ENCODE assay signal across 8 cellular contexts in the genomic region with DNA sequence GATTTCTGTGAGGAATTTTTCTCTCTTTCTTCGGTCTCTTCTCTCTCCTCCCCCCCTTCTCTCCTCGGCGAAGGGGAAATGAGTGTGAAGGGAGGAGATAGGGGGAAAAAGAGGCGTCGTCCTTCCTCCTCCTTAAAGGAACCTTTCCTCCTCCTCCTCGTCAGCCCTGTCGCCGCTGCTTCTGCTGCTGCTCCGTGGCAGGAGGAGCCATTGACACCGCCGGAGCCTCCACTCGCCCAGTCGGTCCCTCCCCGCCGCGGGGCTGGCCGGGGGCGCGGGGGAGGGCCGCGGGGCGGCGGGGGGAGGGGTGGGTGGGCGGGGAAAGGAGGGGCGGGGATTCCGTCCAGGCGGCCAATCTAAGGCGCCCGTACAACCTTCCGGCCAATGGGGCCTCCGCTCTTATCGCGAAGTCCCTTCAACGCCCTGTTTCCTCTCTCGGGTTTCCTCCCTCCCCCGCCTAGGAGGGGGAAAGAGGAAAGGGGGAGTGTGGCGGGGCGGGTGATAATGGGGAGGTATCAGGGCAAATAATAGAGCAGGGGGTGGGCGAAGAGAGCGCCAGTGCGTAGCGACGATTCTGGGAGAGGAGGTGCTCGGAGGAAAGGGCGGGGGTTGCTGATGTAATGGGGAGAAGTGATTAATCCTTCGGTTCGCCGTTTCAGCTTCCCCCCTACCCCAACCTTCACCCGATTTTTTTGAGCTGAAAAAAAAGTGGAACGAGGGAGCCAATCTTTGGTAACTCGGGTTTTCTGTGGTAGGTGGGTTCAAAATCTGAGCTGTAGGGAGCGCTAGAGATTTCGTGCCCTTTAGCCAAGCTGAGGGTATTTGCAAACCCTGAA. TPM values are rescaled to one million over a fixed set of nuclear protein-coding genes. Genes with fewer than 3 reads are reported as not detected.
DNase-seq lines count a peak whose midpoint lies in the region; ATAC-seq and TF ChIP-seq lines count a peak whose summit lies in the region.

TSS of gene FBXO11 (minus strand) at position 238 of the 836 bp plus-strand sequence. CDS start 778 bp downstream, outside the sequence.

- H3K9me3 Mint-ChIP-seq in endothelial cell (ENCODE audit: unreplicated experiment) (no peaks in the 10 kb centered on the region), mesothelial cell of epicardium (no peaks in the 10 kb centered on the region)

- H3K4me3 Mint-ChIP-seq in endothelial cell (ENCODE audit: unreplicated experiment) = peak within 1 kb of the TSS; percentile 91
- H3K4me3 Mint-ChIP-seq in mesothelial cell of epicardium = peak within 1 kb of the TSS; percentile 84

- H3K27ac ChIP-seq in OCI-LY1 (ENCODE audit: low read depth, low read length, poor library complexity, severe bottlenecking) = peak within 1 kb of the TSS; percentile 95

- H3K9me3 ChIP-seq in OCI-LY1 (ENCODE audit: low read length) = no peaks in the 10 kb centered on the region

- H3K4me2 ChIP-seq in OCI-LY1 (ENCODE audit: low read length) = peak within 1 kb of the TSS; percentile 68

- no peaks in the 10 kb centered on the region for H3K36me3 ChIP-seq in OCI-LY1 (ENCODE audit: insufficient read depth, low read length)

- H3K9ac ChIP-seq in OCI-LY1 (ENCODE audit: low read length) = peak within 1 kb of the TSS; percentile 81

- peak; percentile 86 for ATAC-seq in GM21515 (IDR thresholded peaks at IDR 0.05; ENCODE audit: unreplicated experiment)

- peaks cover 36% of the 10 kb centered on the region for H3K79me2 ChIP-seq in OCI-LY1 (ENCODE audit: insufficient read depth, low read length)

- H3K4me1 Mint-ChIP-seq in endothelial cell (ENCODE audit: unreplicated experiment) = peaks cover 22% of the 10 kb centered on the region
- H3K4me1 Mint-ChIP-seq in mesothelial cell of epicardium = peaks cover 26% of the 10 kb centered on the region

- H3K27me3 Mint-ChIP-seq in endothelial cell (ENCODE audit: unreplicated experiment) (peaks cover 10% of the 10 kb centered on the region), mesothelial cell of epicardium (ENCODE audit: low read depth) (no peaks in the 10 kb centered on the region)

- TF ChIP-seq CTCF in OCI-LY1 (IDR thresholded peaks at IDR 0.05; ENCODE audit: low read length) = peak; percentile 85
- peak; percentile 43 for TF ChIP-seq CTCF in endothelial cell (IDR thresholded peaks at IDR 0.05; ENCODE audit: unreplicated experiment)
- TF ChIP-seq CTCF in mesothelial cell of epicardium (IDR thresholded peaks at IDR 0.05; ENCODE audit: unreplicated experiment) = no peak

- H3F3A ChIP-seq in OCI-LY1 (ENCODE audit: insufficient read depth, low read length) = no peaks in the 10 kb centered on the region

- H3K4me3 ChIP-seq in OCI-LY1 (ENCODE audit: low read depth, low read length, poor library complexity, severe bottlenecking) = peak within 1 kb of the TSS; percentile 93

- H3K27me3 ChIP-seq in OCI-LY1 (ENCODE audit: insufficient read depth, low read length) = no peaks in the 10 kb centered on the region

- H4K20me1 ChIP-seq in OCI-LY1 (ENCODE audit: insufficient read depth, low read length) = no peaks in the 10 kb centered on the region

- H3K9me2 ChIP-seq in OCI-LY1 (ENCODE audit: low read depth, low read length) = no peaks in the 10 kb centered on the region

- H3K4me1 ChIP-seq in OCI-LY1 (ENCODE audit: insufficient read depth, low read length, severe bottlenecking) = peaks cover 31% of the 10 kb centered on the region

- H3K27ac Mint-ChIP-seq in endothelial cell (ENCODE audit: unreplicated experiment) (peak within 1 kb of the TSS; percentile 98), mesothelial cell of epicardium (peak within 1 kb of the TSS; percentile 97)

- H3K36me3 Mint-ChIP-seq in endothelial cell (ENCODE audit: low read depth, unreplicated experiment) = peaks cover 6% of the 10 kb centered on the region
- no peaks in the 10 kb centered on the region for H3K36me3 Mint-ChIP-seq in mesothelial cell of epicardium

- H2AFZ ChIP-seq in OCI-LY1 (ENCODE audit: low read length) = no peak within 1 kb of the TSS; the same call in 1 of the 2 replicates

- DNase-seq in DMS 273 treated with DMSO at 0.1 percent for 48 hours (lab: John Stamatoyannopoulos, UW) (peak; percentile 93), HuH-7 (ENCODE audit: low spot score) (peak; percentile 70), endothelial cell (ENCODE audit: low spot score) (peak; percentile 90), mesothelial cell of epicardium (ENCODE audit: low spot score in 2 of 2, unreplicated experiment in 2 of 2) (peak; percentile 88 to 89)
- DNase-seq in activated CD8-positive, alpha-beta memory T cell treated with anti-CD3 and anti-CD28 coated beads, Interleukin-2, amount 50 U/mL, for 4 hours = peak; percentile 94
- peak; percentile 92 for DNase-seq in stimulated activated CD8-positive, alpha-beta memory T cell treated with anti-CD3 and anti-CD28 coated beads, Interleukin-15, amount 100 ng/mL, for 48 hours (ENCODE audit: low read depth in 2 of 2)

RNA-seq across cellular contexts. Expression of gene FBXO11, which starts in this region (rescaled TPM):
- total RNA-seq in endothelial cell (ENCODE audit: unreplicated experiment) (84.6 TPM), mesothelial cell of epicardium (91.4 to 102 TPM (median 96.6 TPM) in 3 replicates)

Comparison
In these comparisons a context has a peak if more than half of its experiments do, and no peak if none do; other contexts are left out.
1. Peak in every context shown above with its lines: DNase-seq, ATAC-seq, H3K4me3 ChIP-seq and H3K27ac ChIP-seq.